ENCODE assay signal across 10 cellular contexts in genomic region chr22:46749682-46750529, GRCh38. TPM values are rescaled to one million over a fixed set of nuclear protein-coding genes. Genes with fewer than 3 reads are reported as not detected.
DNase-seq lines count a peak whose midpoint lies in the region; ATAC-seq and TF ChIP-seq lines count a peak whose summit lies in the region.
"Had no signal": no experiment of that assay in that cellular context is flagged by ENCODE, and none has a peak within 500 bp of the region (broad histone marks: within the 10 kb centered on the region; RNA-seq: fewer than 3 reads in every experiment).

No MANE protein-coding gene starts in this region.

- 61% methylated on average over 14 of the region's 14 CpGs for WGBS in liver
- WGBS in thymus = 82% methylated on average over 14 of the region's 14 CpGs

- peak; percentile 26 to 48 for ATAC-seq in activated T-cell treated with anti-CD3 and anti-CD28 coated beads, Interleukin-2, amount 50 U/mL, for 72 hours (replicated peaks in 1 of 2)
- no peak for ATAC-seq in left colon

- no peak for TF ChIP-seq RAD21 in liver (IDR thresholded peaks at IDR 0.05)

- no peaks in the 10 kb centered on the region for H3K27me3 Mint-ChIP-seq in activated naive CD4-positive, alpha-beta T cell treated with anti-CD3 and anti-CD28 coated beads for 36 hours (ENCODE audit: low read depth)
- no peaks in the 10 kb centered on the region for H3K27me3 Mint-ChIP-seq in activated T-cell treated with anti-CD3 and anti-CD28 coated beads, Interleukin-2, amount 50 U/mL, for 72 hours (ENCODE audit: low read depth)

- peaks cover 30 to 57% (median 43%) of the 10 kb centered on the region in 4 donors for H3K4me1 ChIP-seq in liver (ENCODE audit: control insufficient read depth in 4 of 4, insufficient read depth in 4 of 4, low read length in 3 of 4)
- H3K4me1 ChIP-seq in thymus (ENCODE audit: control insufficient read depth, insufficient read depth, low read length) = peaks cover 9% of the 10 kb centered on the region

- DNase-seq in activated naive CD4-positive, alpha-beta T cell treated with anti-CD3 and anti-CD28 coated beads for 36 hours = no peak
- no peak for DNase-seq in activated naive CD4-positive, alpha-beta T cell treated with anti-CD3 and anti-CD28 coated beads, Interleukin-2, amount 50 U/mL, for 16 hours
- DNase-seq in activated T-cell treated with anti-CD3 and anti-CD28 coated beads, Interleukin-2, amount 50 U/mL, for 72 hours = no peak
- DNase-seq in left colon (no peak), DMS 273 (lab: John Stamatoyannopoulos, UW; ENCODE audit: unreplicated experiment) (no peak)
- DNase-seq in NK-92 treated with Interleukin-12 subunit alpha and Interleukin-12 subunit beta, amount 100 ng/mL, for 24 hours (lab: John Stamatoyannopoulos, UW) = no peak
- DNase-seq: BE2C, NCI-H526 treated with DMSO at 0.1 percent for 48 hours had no signal

- peaks cover 26% of the 10 kb centered on the region for H3K4me1 Mint-ChIP-seq in activated naive CD4-positive, alpha-beta T cell treated with anti-CD3 and anti-CD28 coated beads for 36 hours (ENCODE audit: low read depth)
- H3K4me1 Mint-ChIP-seq in activated T-cell treated with anti-CD3 and anti-CD28 coated beads, Interleukin-2, amount 50 U/mL, for 72 hours (ENCODE audit: low read depth) = peaks cover 37% of the 10 kb centered on the region

- H3K4me3 Mint-ChIP-seq in activated naive CD4-positive, alpha-beta T cell treated with anti-CD3 and anti-CD28 coated beads for 36 hours = no peak overlapping the region
- peak overlapping the region; percentile 57 to 71 for H3K4me3 Mint-ChIP-seq in activated T-cell treated with anti-CD3 and anti-CD28 coated beads, Interleukin-2, amount 50 U/mL, for 72 hours

- H3K4me3 ChIP-seq in liver (ENCODE audit: low read depth in 1 of 3, low read length in 3 of 3) (no peak overlapping the region), thymus (ENCODE audit: low read length) (no peak overlapping the region)

- peak overlapping the region; percentile 49 to 75 for H3K27ac ChIP-seq in liver (ENCODE audit: low read depth in 1 of 2, low read length in 2 of 2)
- H3K27ac ChIP-seq in thymus (ENCODE audit: low read depth) = peak overlapping the region; percentile 91

- peak overlapping the region; percentile 8 for H3K27ac Mint-ChIP-seq in activated naive CD4-positive, alpha-beta T cell treated with anti-CD3 and anti-CD28 coated beads for 36 hours
- H3K27ac Mint-ChIP-seq in activated T-cell treated with anti-CD3 and anti-CD28 coated beads, Interleukin-2, amount 50 U/mL, for 72 hours = peak overlapping the region; percentile 59

- no peaks in the 10 kb centered on the region for H3K36me3 Mint-ChIP-seq in activated naive CD4-positive, alpha-beta T cell treated with anti-CD3 and anti-CD28 coated beads for 36 hours (ENCODE audit: low read depth)
- no peaks in the 10 kb centered on the region for H3K36me3 Mint-ChIP-seq in activated T-cell treated with anti-CD3 and anti-CD28 coated beads, Interleukin-2, amount 50 U/mL, for 72 hours (ENCODE audit: insufficient read depth in 2 of 2)

- no peak for TF ChIP-seq CTCF in liver (IDR thresholded peaks at IDR 0.05; ENCODE audit: low read depth, low read length, missing input control)

- no peak overlapping the region for H3K9ac ChIP-seq in liver (ENCODE audit: low read depth in 1 of 2, low read length in 2 of 2)

- no peaks in the 10 kb centered on the region for H3K9me3 Mint-ChIP-seq in activated naive CD4-positive, alpha-beta T cell treated with anti-CD3 and anti-CD28 coated beads for 36 hours
- H3K9me3 Mint-ChIP-seq in activated T-cell treated with anti-CD3 and anti-CD28 coated beads, Interleukin-2, amount 50 U/mL, for 72 hours = no peaks in the 10 kb centered on the region

- H3K27me3 ChIP-seq in liver (ENCODE audit: control insufficient read depth in 4 of 4, insufficient read depth in 4 of 4, low read length in 3 of 4) (no peaks in the 10 kb centered on the region), thymus (ENCODE audit: control insufficient read depth, insufficient read depth) (no peaks in the 10 kb centered on the region)
- H3K27me3 ChIP-seq: BE2C had no signal

- H3K9me3 ChIP-seq in liver (ENCODE audit: control insufficient read depth in 4 of 4, low read length in 3 of 4) (no peaks in the 10 kb centered on the region), thymus (ENCODE audit: control insufficient read depth) (peaks cover 2% of the 10 kb centered on the region)
- H3K9me3 ChIP-seq: BE2C had no signal

- H3K36me3 ChIP-seq in liver (ENCODE audit: control insufficient read depth in 4 of 4, insufficient read depth in 3 of 4, low read depth in 1 of 4, low read length in 3 of 4) (no peaks in the 10 kb centered on the region), thymus (ENCODE audit: control insufficient read depth, insufficient read depth) (no peaks in the 10 kb centered on the region)
- H3K36me3 ChIP-seq: BE2C had no signal

- intact Hi-C loops in activated naive CD4-positive, alpha-beta T cell treated with anti-CD3 and anti-CD28 coated beads for 36 hours (cut with micrococcal nuclease) = no loop called here
- intact Hi-C loops in left colon (cut with DNase I, micrococcal nuclease) = no loop called here

- CTCF ChIA-PET in activated naive CD4-positive, alpha-beta T cell treated with anti-CD3 and anti-CD28 coated beads for 36 hours (lab: Charles Lee) = interaction anchor here (0.8 to 2.7 kb wide), 5 partner anchors 9 to 54 kb away, joined by 3 to 28 read pairs (median 9); partner anchors contain the start of gene CERK

TF ChIP-seq in liver, 16 proteins besides CTCF, POLR2A, EP300 and RAD21:
- TF ChIP-seq FOXA2 (IDR thresholded peaks at IDR 0.05) (peak; percentile 40), HNF4A (conservative IDR thresholded peaks at IDR 0.05) (peak; percentile 82 to 94), MAX (IDR thresholded peaks at IDR 0.05) (peak; percentile 92), GABPA (IDR thresholded peaks at IDR 0.05 in 1 of 2, conservative IDR thresholded peaks at IDR 0.05 in 1 of 2) (peak in 1 of 2 donors; percentile 47), EGR1 (IDR thresholded peaks at IDR 0.05; ENCODE audit: low read depth in 2 of 2) (peak in 1 of 2 donors; percentile 56), YY1 (IDR thresholded peaks at IDR 0.05) (peak; percentile 39), HNF4G (IDR thresholded peaks at IDR 0.05) (no peak), FOXA1 (IDR thresholded peaks at IDR 0.05) (no peak), ZBTB33 (IDR thresholded peaks at IDR 0.05) (no peak), SP1 (IDR thresholded peaks at IDR 0.05) (peak; percentile 55), JUND (IDR thresholded peaks at IDR 0.05) (peak in 1 of 2 donors; percentile 89), RXRA (IDR thresholded peaks at IDR 0.05) (peak; percentile 55 to 96), ATF3 (IDR thresholded peaks at IDR 0.05) (peak; percentile 27), TAF1 (conservative IDR thresholded peaks at IDR 0.05) (no peak)
TF ChIP-seq in liver: peak in this region for 10.

RNA-seq across cellular contexts. Expression of gene CERK, which starts 11.9 kb away (rescaled TPM):
- 10 to 100 TPM; 32.6 to 34.9 TPM for total RNA-seq in activated naive CD4-positive, alpha-beta T cell treated with anti-CD3 and anti-CD28 coated beads for 36 hours
- total RNA-seq in activated T-cell treated with anti-CD3 and anti-CD28 coated beads, Interleukin-2, amount 50 U/mL, for 72 hours = 10 to 100 TPM; 38.6 to 53.1 TPM
- total RNA-seq in liver = 10 to 100 TPM in 1 of 2 donors, 1 to 10 TPM in 1; 9.6 to 24.3 TPM
- 10 to 100 TPM in 1 of 2 donors, 1 to 10 TPM in 1; 7.9 to 10.7 TPM for polyA plus RNA-seq in liver
- 47.1 TPM for polyA plus RNA-seq in thymus
- 10 to 100 TPM; 35.4 to 39.9 TPM for total RNA-seq in left colon

RNA-seq across cellular contexts. Expression of gene TBC1D22A, which starts 12.5 kb away (rescaled TPM):
- 10 to 100 TPM; 20.1 to 21.4 TPM for total RNA-seq in activated naive CD4-positive, alpha-beta T cell treated with anti-CD3 and anti-CD28 coated beads for 36 hours
- total RNA-seq in activated T-cell treated with anti-CD3 and anti-CD28 coated beads, Interleukin-2, amount 50 U/mL, for 72 hours = 10 to 100 TPM; 29.5 to 34.8 TPM
- 10 to 100 TPM in 1 of 2 donors, 1 to 10 TPM in 1; 8.3 to 12.4 TPM for total RNA-seq in liver
- polyA plus RNA-seq in liver = 1 to 10 TPM; 4.1 to 8.5 TPM
- 25.7 TPM for polyA plus RNA-seq in thymus
- 10 to 100 TPM; 40.7 to 45.2 TPM for total RNA-seq in left colon
